In genomic region chr6:128711149-128711548, GRCh38 we compare ENCODE assay signal across 30 cellular contexts.
DNase-seq lines count a peak whose midpoint lies in the region; ATAC-seq and TF ChIP-seq lines count a peak whose summit lies in the region.
"Had no signal": no experiment of that assay in that cellular context is flagged by ENCODE, and none has a peak within 500 bp of the region (broad histone marks: within the 10 kb centered on the region; RNA-seq: fewer than 3 reads in every experiment).

No MANE protein-coding gene starts in this region.

- H3K27ac ChIP-seq in HEK293 (ENCODE audit: extremely low read depth, low read depth, low read length) = no peak overlapping the region
- H3K27ac ChIP-seq: 22Rv1; A549; BLaER1; BLaER1 treated with 17β-estradiol and CSF1 and Interleukin-3, amounts not matched to agents 10 nM and 100 nM; C4-2B had no signal

- no peaks in the 10 kb centered on the region for H3K36me3 ChIP-seq in HEK293 (ENCODE audit: control insufficient read depth in 2 of 2, insufficient read depth in 1 of 2, low read length in 2 of 2)
- H3K36me3 ChIP-seq: BE2C; BLaER1; BLaER1 treated with 17β-estradiol and CSF1 and Interleukin-3, amounts not matched to agents 10 nM and 100 nM had no signal

- DNase-seq in EH (ENCODE audit: low read depth) (peak; percentile 59), EL (peak; percentile 23), NCI-H146 treated with DMSO at 0.1 percent for 48 hours (lab: John Stamatoyannopoulos, UW; ENCODE audit: unreplicated experiment) (no peak)
- no peak for DNase-seq in activated naive CD4-positive, alpha-beta T cell treated with anti-CD3 and anti-CD28 coated beads, Interleukin-2, amount 50 U/mL, for 16 hours
- DNase-seq: 8988T; ACHN; AML-193; BE2C; C1 segment of cervical spinal cord; Caco-2; Calu3; CD4-positive, alpha-beta memory T cell; CD4-positive, alpha-beta T cell; CD4-positive, CD25-positive, alpha-beta regulatory T cell; CD8-positive, alpha-beta memory T cell; CD8-positive, alpha-beta T cell; COR-L47; DMS 273 treated with DMSO at 0.1 percent for 48 hours; DMS153; DMS53; DMS79; DMS79 treated with DMSO at 0.1 percent for 48 hours; DND-41 had no signal

- TF ChIP-seq CTCF in HEK293 (tag by site-specific recombination; IDR thresholded peaks at IDR 0.05) = no peak

- H3K4me1 ChIP-seq in HEK293 (ENCODE audit: control insufficient read depth, insufficient read depth, low read length) = peaks cover 6% of the 10 kb centered on the region; the same call in 1 of the 2 replicates
- H3K4me1 ChIP-seq: A549; BLaER1; BLaER1 treated with 17β-estradiol and CSF1 and Interleukin-3, amounts not matched to agents 10 nM and 100 nM; Caco-2 had no signal

- POLR2A ChIA-PET in HEK293 (lab: Yijun Ruan, JAX) = no interaction called here

- H3K9me3 ChIP-seq in HEK293 (ENCODE audit: control insufficient read depth, insufficient read depth, low read depth, low read length) = no peaks in the 10 kb centered on the region
- H3K9me3 ChIP-seq: A549; BE2C; BLaER1; BLaER1 treated with 17β-estradiol and CSF1 and Interleukin-3, amounts not matched to agents 10 nM and 100 nM; Caco-2 had no signal

- no peak for ATAC-seq in GM18502 (IDR thresholded peaks at IDR 0.05; ENCODE audit: poor library complexity, unreplicated experiment)
- ATAC-seq: A549; CD8-positive, alpha-beta T cell had no signal

- no peak overlapping the region for H3K4me3 ChIP-seq in HEK293 (ENCODE audit: low read depth, low read length)
- H3K4me3 ChIP-seq: A549; BLaER1; BLaER1 treated with 17β-estradiol and CSF1 and Interleukin-3, amounts not matched to agents 10 nM and 100 nM had no signal

- CTCF ChIA-PET in HEK293 (lab: Yijun Ruan, JAX) = interaction anchor here (0.7 to 2.1 kb wide), 5 partner anchors 11 to 758 kb away, joined by 3 to 7 read pairs (median 4); no protein-coding TSS in a partner anchor

TF ChIP-seq in HEK293, 187 proteins besides CTCF, POLR2A, EP300 and RAD21:
- TF ChIP-seq ZNF600 (tag by site-specific recombination; IDR thresholded peaks at IDR 0.05) (no peak), ZNF140 (tag by site-specific recombination; IDR thresholded peaks at IDR 0.05) (peak; percentile 20; the same call in 1 of the 2 replicates), ZNF449 (tag by site-specific recombination; IDR thresholded peaks at IDR 0.05) (no peak), ZNF184 (tag by site-specific recombination; IDR thresholded peaks at IDR 0.05) (peak; percentile 68; the same call in 1 of the 2 replicates), ZNF513 (tag by site-specific recombination; IDR thresholded peaks at IDR 0.05) (no peak)

Comparison
In these comparisons a context has a peak if more than half of its experiments do, and no peak if none do; other contexts are left out.
1. DNase-seq: peak in EH (single experiment) and EL (single experiment); none in NCI-H146 treated with DMSO at 0.1 percent for 48 hours (single experiment) and activated naive CD4-positive, alpha-beta T cell treated with anti-CD3 and anti-CD28 coated beads, Interleukin-2, amount 50 U/mL, for 16 hours (single experiment).